Comparison of ENCODE assay signal across 16 cellular contexts in the genomic region with DNA sequence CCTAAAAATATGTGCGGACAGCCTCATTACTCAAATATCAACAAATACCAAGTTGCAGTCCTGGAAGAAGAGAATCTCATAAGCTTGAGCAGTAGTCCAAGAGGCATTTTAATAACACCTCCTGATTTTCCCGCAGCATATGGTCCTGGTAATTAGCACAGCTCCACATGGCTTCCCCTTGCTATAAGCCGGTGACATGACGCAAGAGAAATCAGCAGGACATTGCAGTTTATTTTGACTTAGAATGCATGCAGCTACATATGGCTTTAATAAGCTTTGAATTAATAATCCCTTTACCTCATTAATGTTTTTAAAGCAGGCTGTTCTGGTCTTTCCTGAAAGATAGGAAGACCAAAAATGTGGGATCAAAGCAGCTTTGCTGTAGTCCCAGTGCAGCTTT.
A peak's percentile ranks its signal among the peaks of the same experiment; 100 is the strongest.
DNase-seq lines count a peak whose midpoint lies in the region; FAIRE-seq and TF ChIP-seq lines count a peak whose summit lies in the region.
"Had no signal": no experiment of that assay in that cellular context is flagged by ENCODE, and none has a peak within 500 bp of the region (broad histone marks: within the 10 kb centered on the region; RNA-seq: fewer than 3 reads in every experiment).

No MANE protein-coding gene starts in this region.

- no peak for TF ChIP-seq CTCF in D721Med (IDR thresholded peaks at IDR 0.05; ENCODE audit: insufficient read depth, missing control alignments)
- TF ChIP-seq CTCF in WERI-Rb-1 (IDR thresholded peaks at IDR 0.05; ENCODE audit: low read depth, low read length), result no peak

- peak overlapping the region; percentile 73 for H3K27ac ChIP-seq in WERI-Rb-1

- peak; percentile 95 for FAIRE-seq in D721Med (lab: Jason Lieb, UNC)

- DNase-seq in D721Med (ENCODE audit: insufficient read length, low spot score), result peak; percentile 34
- DNase-seq in NCI-H2171 treated with DMSO at 0.1 percent for 48 hours (lab: John Stamatoyannopoulos, UW), result peak; percentile 41
- DNase-seq in WERI-Rb-1, result peak; percentile 71
- DNase-seq in retina, result peak; percentile 26
- DNase-seq in NCI-H510A (lab: John Stamatoyannopoulos, UW), result no peak
- no peak for DNase-seq in H7
- DNase-seq in stimulated activated naive CD4-positive, alpha-beta T cell treated with Interleukin-2 at 50 U/mL for 16 hours (lab: John Stamatoyannopoulos, UW), result no peak
- DNase-seq: GDM1, MM.1S, NCI-H1092 treated with DMSO at 0.1 percent for 48 hours, NCI-H146, NCI-H2081 treated with DMSO at 0.1 percent for 48 hours, NCI-H2227 treated with DMSO at 0.1 percent for 48 hours, NCI-H526, T-cell had no signal

- no peaks in the 10 kb centered on the region for H3K9me3 ChIP-seq in WERI-Rb-1 (ENCODE audit: severe bottlenecking)

- H3K4me3 ChIP-seq in WERI-Rb-1 (ENCODE audit: low read depth, low read length) (peak overlapping the region; percentile 9), H7 (ENCODE audit: insufficient read depth, low read depth, low read length) (no peak overlapping the region)
- H3K4me3 ChIP-seq: GM23338 had no signal

- H3K36me3 ChIP-seq in WERI-Rb-1 (no peaks in the 10 kb centered on the region), H7 (replicated peaks; ENCODE audit: control insufficient read depth, insufficient read depth, low read length) (no peaks in the 10 kb centered on the region)

- no peaks in the 10 kb centered on the region for H3K27me3 ChIP-seq in WERI-Rb-1 (ENCODE audit: insufficient read depth, low read depth, severe bottlenecking)
- no peaks in the 10 kb centered on the region for H3K27me3 ChIP-seq in H7 (ENCODE audit: control insufficient read depth, insufficient read depth, low read length)

Comparison
In these comparisons a context has a peak if more than half of its experiments do, and no peak if none do; other contexts are left out.
1. DNase-seq: peak in D721Med (single experiment), NCI-H2171 treated with DMSO at 0.1 percent for 48 hours (single experiment), WERI-Rb-1 (single experiment) and retina (single experiment); none in NCI-H510A (single experiment), H7 (single experiment) and stimulated activated naive CD4-positive, alpha-beta T cell treated with Interleukin-2 at 50 U/mL for 16 hours (single experiment).